ENCODE assay signal across 18 cellular contexts in the genomic region with DNA sequence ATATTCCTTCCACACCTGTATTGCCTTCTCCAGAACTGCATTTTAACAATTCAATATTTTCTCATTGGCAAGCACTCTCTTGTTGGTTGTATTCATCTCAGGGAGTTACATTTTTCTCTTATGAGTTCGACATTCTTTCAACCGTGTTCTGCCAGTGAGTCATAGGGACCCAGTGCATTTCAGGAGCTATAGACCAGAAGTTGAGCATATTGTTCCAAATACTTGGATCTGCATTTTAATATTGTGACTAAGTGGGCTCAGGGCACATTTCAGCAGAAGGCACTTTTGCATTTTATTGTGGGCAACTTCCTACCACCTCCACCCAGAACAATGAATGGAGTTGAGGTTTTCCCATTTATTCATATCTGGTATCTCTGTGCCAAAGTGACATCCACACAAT.
DNase-seq lines count a peak whose midpoint lies in the region; FAIRE-seq and TF ChIP-seq lines count a peak whose summit lies in the region.
"Had no signal": no experiment of that assay in that cellular context is flagged by ENCODE, and none has a peak within 500 bp of the region (broad histone marks: within the 10 kb centered on the region; RNA-seq: fewer than 3 reads in every experiment).

No MANE protein-coding gene starts in this region.

- peak; percentile 73 for DNase-seq in AG08396 (ENCODE audit: low spot score)
- DNase-seq in M059J (ENCODE audit: low read depth): peak; percentile 99
- DNase-seq in dedifferentiated amniotic fluid mesenchymal stem cell (ENCODE audit: extremely low spot score): peak; percentile 97
- DNase-seq in lung microvascular endothelial cell (ENCODE audit: low read depth in 2 of 2): peak; percentile 86 to 97
- DNase-seq in SIG-M5 treated with dmso at 0.1 percent for 504 hours (lab: John Stamatoyannopoulos, UW; ENCODE audit: unreplicated experiment): no peak
- no peak for DNase-seq in nephron progenitor cell
- DNase-seq in stimulated activated CD4-positive, alpha-beta T cell treated with anti-CD3 and anti-CD28 coated beads, Interleukin-12 subunit alpha, Interleukin-12 subunit beta, amount 100 ng/mL, for 4 hours: no peak
- no peak for DNase-seq in kidney
- DNase-seq: activated CD4-positive, alpha-beta T cell treated with anti-CD3 and anti-CD28 coated beads for 48 hours; activated naive CD8-positive, alpha-beta T cell treated with anti-CD3 and anti-CD28 coated beads for 36 hours; esophagus squamous epithelium; NCI-H1436 treated with DMSO at 0.1 percent for 48 hours; OCI-M1; spleen; stimulated activated naive CD8-positive, alpha-beta T cell treated with anti-CD3 and anti-CD28 coated beads, Interleukin-15, Interleukin-2, amounts not matched to agents 100 U/mL and 50 U/mL, for 24 hours had no signal

- H3K4me3 ChIP-seq in kidney (ENCODE audit: low read length in 2 of 2): no peak overlapping the region
- H3K4me3 ChIP-seq: BLaER1 treated with 17β-estradiol and CSF1 and Interleukin-3, amounts not matched to agents 10 nM and 100 nM; esophagus squamous epithelium; spleen had no signal

- no peaks in the 10 kb centered on the region for H3K36me3 ChIP-seq in kidney (ENCODE audit: control insufficient read depth in 1 of 2, insufficient read depth in 2 of 2, low read length in 2 of 2)
- H3K36me3 ChIP-seq: esophagus squamous epithelium, spleen had no signal

- H3K9me3 ChIP-seq in kidney (ENCODE audit: control insufficient read depth in 1 of 2, low read length in 2 of 2): peaks cover 3 to 6% of the 10 kb centered on the region in 2 donors

- no peak overlapping the region for H3K27ac Mint-ChIP-seq in nephron progenitor cell
- H3K27ac Mint-ChIP-seq: activated naive CD8-positive, alpha-beta T cell treated with anti-CD3 and anti-CD28 coated beads for 36 hours; mesothelial cell of epicardium had no signal

- H3K4me1 ChIP-seq in kidney (ENCODE audit: control insufficient read depth in 1 of 2, insufficient read depth in 1 of 2, low read depth in 1 of 2, low read length in 2 of 2): no peaks in the 10 kb centered on the region
- H3K4me1 ChIP-seq: spleen had no signal

- H3K27ac ChIP-seq in kidney (ENCODE audit: low read depth in 2 of 2, low read length in 2 of 2): no peak overlapping the region
- H3K27ac ChIP-seq: BLaER1 treated with 17β-estradiol and CSF1 and Interleukin-3, amounts not matched to agents 10 nM and 100 nM; esophagus squamous epithelium; spleen had no signal

- H3K4me3 Mint-ChIP-seq in nephron progenitor cell: no peak overlapping the region
- H3K4me3 Mint-ChIP-seq: activated naive CD8-positive, alpha-beta T cell treated with anti-CD3 and anti-CD28 coated beads for 36 hours; mesothelial cell of epicardium had no signal

- intact Hi-C loops in kidney (cut with DNase I): no loop called here

- no peak for FAIRE-seq in kidney (lab: Jason Lieb, UNC)
- FAIRE-seq: GM12891 had no signal

- no peaks in the 10 kb centered on the region for H3K36me3 Mint-ChIP-seq in nephron progenitor cell (ENCODE audit: low read depth)

- TF ChIP-seq CTCF in nephron progenitor cell (IDR thresholded peaks at IDR 0.05) (no peak), kidney (IDR thresholded peaks at IDR 0.05; ENCODE audit: borderline replicate concordance, extremely low read depth, insufficient read depth) (no peak)

- H3K9me3 Mint-ChIP-seq in nephron progenitor cell: peaks cover 4% of the 10 kb centered on the region

- no peaks in the 10 kb centered on the region for H3K27me3 Mint-ChIP-seq in nephron progenitor cell (ENCODE audit: low read depth, poor library complexity)
- H3K27me3 Mint-ChIP-seq: activated naive CD8-positive, alpha-beta T cell treated with anti-CD3 and anti-CD28 coated beads for 36 hours had no signal

- no peak overlapping the region for H3K9ac ChIP-seq in kidney (ENCODE audit: low read length in 2 of 2)
- H3K9ac ChIP-seq: BLaER1 treated with 17β-estradiol and CSF1 and Interleukin-3, amounts not matched to agents 10 nM and 100 nM had no signal

- H3K4me1 Mint-ChIP-seq in nephron progenitor cell: no peaks in the 10 kb centered on the region
- H3K4me1 Mint-ChIP-seq: activated naive CD8-positive, alpha-beta T cell treated with anti-CD3 and anti-CD28 coated beads for 36 hours had no signal

Comparison
In these comparisons a context has a peak if more than half of its experiments do, and no peak if none do; other contexts are left out.
1. DNase-seq: peak in AG08396 (single experiment), M059J (single experiment), dedifferentiated amniotic fluid mesenchymal stem cell (single experiment) and lung microvascular endothelial cell (2 of 2); none in SIG-M5 treated with dmso at 0.1 percent for 504 hours (single experiment), nephron progenitor cell (single experiment), stimulated activated CD4-positive, alpha-beta T cell treated with anti-CD3 and anti-CD28 coated beads, Interleukin-12 subunit alpha, Interleukin-12 subunit beta, amount 100 ng/mL, for 4 hours (single experiment) and kidney (single experiment).